ENCODE assay signal across 8 cellular contexts in the genomic region with DNA sequence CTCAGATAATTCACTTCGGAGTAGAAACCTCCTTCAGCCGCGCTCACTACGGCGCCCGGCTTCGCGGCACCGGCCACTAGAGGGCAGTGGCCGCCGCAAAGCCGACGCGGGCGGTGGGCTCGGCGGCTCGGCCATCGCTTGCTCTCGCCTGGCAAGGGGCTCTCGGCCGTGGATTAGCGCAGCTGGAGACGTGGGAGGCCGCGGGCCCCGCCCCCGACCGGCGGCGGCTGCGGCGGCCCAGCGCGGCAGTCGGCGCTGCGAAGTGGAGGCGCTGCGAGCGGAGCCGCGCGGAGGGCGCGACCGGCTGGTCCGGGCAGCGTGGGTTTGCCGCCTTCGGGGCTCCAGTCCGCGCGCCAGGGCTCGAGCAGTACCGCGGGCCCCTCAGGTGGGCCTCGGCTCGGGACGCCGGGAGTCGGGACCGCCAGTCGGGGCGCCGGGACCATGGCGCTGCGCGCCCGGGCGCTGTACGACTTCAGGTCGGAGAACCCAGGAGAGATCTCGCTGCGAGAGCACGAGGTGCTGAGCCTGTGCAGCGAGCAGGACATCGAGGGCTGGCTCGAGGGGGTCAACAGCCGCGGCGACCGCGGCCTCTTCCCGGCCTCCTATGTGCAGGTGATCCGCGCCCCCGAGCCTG. TPM values are rescaled to one million over a fixed set of nuclear protein-coding genes. Genes with fewer than 3 reads are reported as not detected.
DNase-seq lines count a peak whose midpoint lies in the region; ATAC-seq lines count a peak whose summit lies in the region.

A gene with protein sequence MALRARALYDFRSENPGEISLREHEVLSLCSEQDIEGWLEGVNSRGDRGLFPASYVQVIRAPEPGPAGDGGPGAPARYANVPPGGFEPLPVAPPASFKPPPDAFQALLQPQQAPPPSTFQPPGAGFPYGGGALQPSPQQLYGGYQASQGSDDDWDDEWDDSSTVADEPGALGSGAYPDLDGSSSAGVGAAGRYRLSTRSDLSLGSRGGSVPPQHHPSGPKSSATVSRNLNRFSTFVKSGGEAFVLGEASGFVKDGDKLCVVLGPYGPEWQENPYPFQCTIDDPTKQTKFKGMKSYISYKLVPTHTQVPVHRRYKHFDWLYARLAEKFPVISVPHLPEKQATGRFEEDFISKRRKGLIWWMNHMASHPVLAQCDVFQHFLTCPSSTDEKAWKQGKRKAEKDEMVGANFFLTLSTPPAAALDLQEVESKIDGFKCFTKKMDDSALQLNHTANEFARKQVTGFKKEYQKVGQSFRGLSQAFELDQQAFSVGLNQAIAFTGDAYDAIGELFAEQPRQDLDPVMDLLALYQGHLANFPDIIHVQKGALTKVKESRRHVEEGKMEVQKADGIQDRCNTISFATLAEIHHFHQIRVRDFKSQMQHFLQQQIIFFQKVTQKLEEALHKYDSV (plus strand): TSS at position 248 of the 634 bp plus-strand sequence. CDS start 194 bp downstream, at position 442.

- H3K4me3 Mint-ChIP-seq in CD4-positive, alpha-beta memory T cell = peak within 1 kb of the TSS; percentile 83 to 93 (median 90)
- peak within 1 kb of the TSS; percentile 79 for H3K4me3 Mint-ChIP-seq in activated CD8-positive, alpha-beta T cell treated with anti-CD3 and anti-CD28 coated beads, Interleukin-2, amount 10 ng/mL, durations not matched to agents 7 days and 5 days

- H3K27ac ChIP-seq in CD4-positive, alpha-beta memory T cell (ENCODE audit: low read depth, low read length) = peak within 1 kb of the TSS; percentile 63

- DNase-seq in CD4-positive, alpha-beta memory T cell = peak; percentile 91 to 93 (median 93)
- peak; percentile 43 for DNase-seq in NCI-H82 treated with DMSO at 0.1 percent for 48 hours (lab: John Stamatoyannopoulos, UW; ENCODE audit: unreplicated experiment)
- peak; percentile 93 for DNase-seq in activated CD8-positive, alpha-beta T cell treated with anti-CD3 and anti-CD28 coated beads, Interleukin-2, amount 10 ng/mL, durations not matched to agents 7 days and 5 days
- peak; percentile 91 for DNase-seq in effector CD4-positive, alpha-beta T cell
- DNase-seq in medulla oblongata (ENCODE audit: extremely low spot score) = peak; percentile 94
- DNase-seq in stimulated activated CD4-positive, alpha-beta T cell treated with anti-CD3 and anti-CD28 coated beads, TNF-alpha, amount 100 ng/mL, for 48 hours (ENCODE audit: low read depth in 3 of 3) = peak; percentile 79 to 84 (median 84)

- H3K9me3 Mint-ChIP-seq in CD4-positive, alpha-beta memory T cell = no peaks in the 10 kb centered on the region
- H3K9me3 Mint-ChIP-seq in activated CD8-positive, alpha-beta T cell treated with anti-CD3 and anti-CD28 coated beads, Interleukin-2, amount 10 ng/mL, durations not matched to agents 7 days and 5 days (ENCODE audit: insufficient read depth) = no peaks in the 10 kb centered on the region

- H3K4me1 Mint-ChIP-seq in CD4-positive, alpha-beta memory T cell = peaks cover 4 to 33% (median 17%) of the 10 kb centered on the region in 4 donors
- peaks cover 41% of the 10 kb centered on the region for H3K4me1 Mint-ChIP-seq in activated CD8-positive, alpha-beta T cell treated with anti-CD3 and anti-CD28 coated beads, Interleukin-2, amount 10 ng/mL, durations not matched to agents 7 days and 5 days (ENCODE audit: low read depth)

- peaks cover 1 to 5% of the 10 kb centered on the region in 2 donors for H3K36me3 Mint-ChIP-seq in CD4-positive, alpha-beta memory T cell
- H3K36me3 Mint-ChIP-seq in activated CD8-positive, alpha-beta T cell treated with anti-CD3 and anti-CD28 coated beads, Interleukin-2, amount 10 ng/mL, durations not matched to agents 7 days and 5 days (ENCODE audit: low read depth) = peaks cover 33% of the 10 kb centered on the region

- H3K27me3 Mint-ChIP-seq in CD4-positive, alpha-beta memory T cell = no peaks in the 10 kb centered on the region
- H3K27me3 Mint-ChIP-seq in activated CD8-positive, alpha-beta T cell treated with anti-CD3 and anti-CD28 coated beads, Interleukin-2, amount 10 ng/mL, durations not matched to agents 7 days and 5 days (ENCODE audit: low read depth) = peaks cover 17% of the 10 kb centered on the region

- no peaks in the 10 kb centered on the region for H3K27me3 ChIP-seq in CD4-positive, alpha-beta memory T cell (ENCODE audit: insufficient read depth, low read length)

- no peaks in the 10 kb centered on the region for H3K36me3 ChIP-seq in CD4-positive, alpha-beta memory T cell (ENCODE audit: insufficient read depth, low read length)

- H3K4me1 ChIP-seq in CD4-positive, alpha-beta memory T cell (ENCODE audit: insufficient read depth, low read length) = peaks cover 42% of the 10 kb centered on the region

- peak within 1 kb of the TSS; percentile 32 to 81 (median 57) for H3K27ac Mint-ChIP-seq in CD4-positive, alpha-beta memory T cell
- H3K27ac Mint-ChIP-seq in activated CD8-positive, alpha-beta T cell treated with anti-CD3 and anti-CD28 coated beads, Interleukin-2, amount 10 ng/mL, durations not matched to agents 7 days and 5 days = no peak within 1 kb of the TSS

- no peaks in the 10 kb centered on the region for H3K9me3 ChIP-seq in CD4-positive, alpha-beta memory T cell (ENCODE audit: control insufficient read depth in 1 of 2, low read length in 2 of 2)

- ATAC-seq in GM19438 (IDR thresholded peaks at IDR 0.05; ENCODE audit: low read depth, unreplicated experiment) (peak; percentile 96), HG03571 (IDR thresholded peaks at IDR 0.05; ENCODE audit: unreplicated experiment) (peak; percentile 96)
- ATAC-seq in activated CD8-positive, alpha-beta T cell treated with anti-CD3 and anti-CD28 coated beads, Interleukin-2, amount 10 ng/mL, durations not matched to agents 7 days and 5 days = peak; percentile 91

- intact Hi-C loops in CD4-positive, alpha-beta memory T cell (cut with micrococcal nuclease) = loop anchor here (1.0 to 2.0 kb wide), 7 partner anchors 129 to 629 kb away; a partner anchor contains a TSS

- POLR2A ChIA-PET in CD4-positive, alpha-beta memory T cell (lab: Charles Lee; ENCODE audit: partially characterized antibody) = interaction anchor here (0.6 to 5.0 kb wide), 19 partner anchors 10 to 349 kb away, joined by 3 to 74 read pairs (median 5); a partner anchor contains a TSS
- POLR2A ChIA-PET in activated CD8-positive, alpha-beta T cell treated with anti-CD3 and anti-CD28 coated beads, Interleukin-2, amount 10 ng/mL, durations not matched to agents 7 days and 5 days (lab: Charles Lee) = interaction anchor here (0.9 to 1.9 kb wide), 7 partner anchors 93 to 386 kb away, joined by 3 to 8 read pairs (median 5); no protein-coding TSS in a partner anchor

- CTCF ChIA-PET in CD4-positive, alpha-beta memory T cell (lab: Charles Lee; ENCODE audit: partially characterized antibody) = interaction anchor here (0.6 to 4.9 kb wide), 33 partner anchors 10 to 427 kb away, joined by 3 to 181 read pairs (median 5); no protein-coding TSS in a partner anchor
- CTCF ChIA-PET in activated CD8-positive, alpha-beta T cell treated with anti-CD3 and anti-CD28 coated beads, Interleukin-2, amount 10 ng/mL, durations not matched to agents 7 days and 5 days (lab: Charles Lee) = interaction anchor here (0.8 to 5.3 kb wide), 45 partner anchors 8 to 649 kb away, joined by 3 to 142 read pairs (median 5); a partner anchor contains a TSS

- H3K4me3 ChIP-seq in CD4-positive, alpha-beta memory T cell (ENCODE audit: low read length in 2 of 2) = peak within 1 kb of the TSS; percentile 44 to 62

RNA-seq across cellular contexts. Expression of the gene that starts here (rescaled TPM):
- total RNA-seq in CD4-positive, alpha-beta memory T cell = 10 to 100 TPM; 27.9 to 31.4 TPM
- 1 to 10 TPM in 1 of 2 donors, under 1 TPM in 1; 0.30 to 2.8 TPM for polyA plus RNA-seq in CD4-positive, alpha-beta memory T cell
- total RNA-seq in activated CD8-positive, alpha-beta T cell treated with anti-CD3 and anti-CD28 coated beads, Interleukin-2, amount 10 ng/mL, durations not matched to agents 7 days and 5 days = 10 to 100 TPM; 17.1 to 19.3 TPM

Comparison
In these comparisons a context has a peak if more than half of its experiments do, and no peak if none do; other contexts are left out.
1. Peak in every context shown above with its lines: DNase-seq, ATAC-seq, H3K4me3 ChIP-seq and H3K27ac ChIP-seq.
2. DNase-seq: peak in every context shown above with its lines; median percentile 94 in medulla oblongata; 93 in CD4-positive, alpha-beta memory T cell; 93 in activated CD8-positive, alpha-beta T cell treated with anti-CD3 and anti-CD28 coated beads, Interleukin-2, amount 10 ng/mL, durations not matched to agents 7 days and 5 days; 91 in effector CD4-positive, alpha-beta T cell; 84 in stimulated activated CD4-positive, alpha-beta T cell treated with anti-CD3 and anti-CD28 coated beads, TNF-alpha, amount 100 ng/mL, for 48 hours; 43 in NCI-H82 treated with DMSO at 0.1 percent for 48 hours.